12 cellular contexts compared by ENCODE assay signal in the genomic region with DNA sequence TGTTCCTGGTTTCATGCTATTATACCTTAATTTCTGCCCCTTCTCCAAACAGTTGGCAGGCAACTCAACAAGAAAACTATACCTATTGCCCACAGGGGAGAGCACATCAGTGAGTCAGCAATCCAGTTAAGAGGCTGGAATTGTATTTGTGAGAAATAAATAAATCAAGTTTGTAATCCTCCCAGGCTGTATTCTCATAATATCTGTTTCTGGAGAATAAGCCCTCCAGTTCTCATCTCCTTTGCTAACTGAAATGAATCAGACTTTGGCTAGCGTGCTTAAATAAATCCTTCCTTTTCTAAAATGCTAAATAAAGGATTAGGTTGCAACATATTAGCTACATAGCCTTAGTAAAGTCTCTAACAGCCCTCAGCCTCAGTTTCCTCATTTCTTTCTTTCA.
"Had no signal": no experiment of that assay in that cellular context is flagged by ENCODE, and none has a peak within 500 bp of the region (broad histone marks: within the 10 kb centered on the region; RNA-seq: fewer than 3 reads in every experiment).

No MANE protein-coding gene starts in this region.

- H3K4me1 ChIP-seq: gastroesophageal sphincter, right atrium auricular region, tibial artery, uterus had no signal

- H3K27ac ChIP-seq: coronary artery, gastroesophageal sphincter, right atrium auricular region, tibial artery, uterus had no signal

- H3K27me3 ChIP-seq: gastroesophageal sphincter, right atrium auricular region, tibial artery, uterus had no signal

- H3K4me1 Mint-ChIP-seq: activated CD4-positive, alpha-beta memory T cell treated with anti-CD3 and anti-CD28 coated beads, Interleukin-2, amount 10 ng/mL, durations not matched to agents 7 days and 5 days; activated naive CD8-positive, alpha-beta T cell treated with anti-CD3 and anti-CD28 coated beads, Interleukin-2, amount 50 U/mL, for 24 hours had no signal

- H3K9me3 ChIP-seq: gastroesophageal sphincter, right atrium auricular region, tibial artery, uterus had no signal

- H3K27me3 Mint-ChIP-seq: activated CD4-positive, alpha-beta memory T cell treated with anti-CD3 and anti-CD28 coated beads, Interleukin-2, amount 10 ng/mL, durations not matched to agents 7 days and 5 days; activated naive CD8-positive, alpha-beta T cell treated with anti-CD3 and anti-CD28 coated beads, Interleukin-2, amount 50 U/mL, for 24 hours; stimulated activated memory B cell treated with anti-CD40 and anti-IgM and Interleukin-4, amounts not matched to agents 10 μg/mL and 1 μg/mL and 100 μg/mL, for 72 hours had no signal

- H3K9me3 Mint-ChIP-seq: activated CD4-positive, alpha-beta memory T cell treated with anti-CD3 and anti-CD28 coated beads, Interleukin-2, amount 10 ng/mL, durations not matched to agents 7 days and 5 days; activated naive CD8-positive, alpha-beta T cell treated with anti-CD3 and anti-CD28 coated beads, Interleukin-2, amount 50 U/mL, for 24 hours; activated T-cell treated with anti-CD3 and anti-CD28 coated beads, Interleukin-2, amount 50 U/mL, for 72 hours; stimulated activated memory B cell treated with anti-CD40 and anti-IgM and Interleukin-4, amounts not matched to agents 10 μg/mL and 1 μg/mL and 100 μg/mL, for 72 hours had no signal

- H3K36me3 ChIP-seq: uterus had no signal

- H3K4me3 ChIP-seq: coronary artery, gastroesophageal sphincter, right atrium auricular region, tibial artery, uterus had no signal

- ATAC-seq: activated naive CD8-positive, alpha-beta T cell treated with anti-CD3 and anti-CD28 coated beads, Interleukin-2, amount 50 U/mL, for 24 hours; activated T-cell treated with anti-CD3 and anti-CD28 coated beads, Interleukin-2, amount 50 U/mL, for 72 hours; gastroesophageal sphincter; stimulated activated memory B cell treated with anti-CD40 and anti-IgM and Interleukin-4, amounts not matched to agents 10 μg/mL and 1 μg/mL and 100 μg/mL, for 72 hours had no signal

- DNase-seq: activated CD4-positive, alpha-beta memory T cell treated with anti-CD3 and anti-CD28 coated beads, Interleukin-2, amount 10 ng/mL, durations not matched to agents 7 days and 5 days; activated CD4-positive, alpha-beta T cell treated with anti-CD3 and anti-CD28 coated beads for 1 hour; activated naive CD8-positive, alpha-beta T cell treated with anti-CD3 and anti-CD28 coated beads, Interleukin-2, amount 50 U/mL, for 24 hours; activated T-cell treated with anti-CD3 and anti-CD28 coated beads, Interleukin-2, amount 50 U/mL, for 72 hours; effector CD4-positive, alpha-beta T cell; small intestine; tibial artery; uterus had no signal

- H3K27ac Mint-ChIP-seq: activated CD4-positive, alpha-beta memory T cell treated with anti-CD3 and anti-CD28 coated beads, Interleukin-2, amount 10 ng/mL, durations not matched to agents 7 days and 5 days; activated naive CD8-positive, alpha-beta T cell treated with anti-CD3 and anti-CD28 coated beads, Interleukin-2, amount 50 U/mL, for 24 hours; activated T-cell treated with anti-CD3 and anti-CD28 coated beads, Interleukin-2, amount 50 U/mL, for 72 hours; stimulated activated memory B cell treated with anti-CD40 and anti-IgM and Interleukin-4, amounts not matched to agents 10 μg/mL and 1 μg/mL and 100 μg/mL, for 72 hours had no signal

- H3K4me3 Mint-ChIP-seq: activated CD4-positive, alpha-beta memory T cell treated with anti-CD3 and anti-CD28 coated beads, Interleukin-2, amount 10 ng/mL, durations not matched to agents 7 days and 5 days; activated naive CD8-positive, alpha-beta T cell treated with anti-CD3 and anti-CD28 coated beads, Interleukin-2, amount 50 U/mL, for 24 hours; activated T-cell treated with anti-CD3 and anti-CD28 coated beads, Interleukin-2, amount 50 U/mL, for 72 hours; stimulated activated memory B cell treated with anti-CD40 and anti-IgM and Interleukin-4, amounts not matched to agents 10 μg/mL and 1 μg/mL and 100 μg/mL, for 72 hours had no signal
